In genomic region chr1:236994450-236994849, GRCh38 we compare ENCODE assay signal across 3 cellular contexts.
TF ChIP-seq lines count a peak whose summit lies in the region.

No MANE protein-coding gene starts in this region.

TF ChIP-seq in HepG2, 621 proteins besides CTCF, POLR2A, EP300 and RAD21:
- TF ChIP-seq MNT (IDR thresholded peaks at IDR 0.05) (peak; percentile 57; the same call in 1 of the 2 replicates), THAP11 (CRISPR knock-in tag; IDR thresholded peaks at IDR 0.05) (no peak)
TF ChIP-seq in HepG2: peak in this region for 1.

TF ChIP-seq in GM12891, 5 proteins besides CTCF, POLR2A, EP300 and RAD21:
- no peak for TF ChIP-seq PAX5 (IDR thresholded peaks at IDR 0.05; ENCODE audit: insufficient read depth, low read length, severe bottlenecking)
- no peak for TF ChIP-seq SPI1 (IDR thresholded peaks at IDR 0.05; ENCODE audit: low read depth, low read length)
- no peak for TF ChIP-seq TAF1 (IDR thresholded peaks at IDR 0.05; ENCODE audit: low read depth, low read length)
- TF ChIP-seq POU2F2 (IDR thresholded peaks at IDR 0.05; ENCODE audit: low read depth, low read length) = no peak
- TF ChIP-seq POLR2AphosphoS5 (IDR thresholded peaks at IDR 0.05; ENCODE audit: low read depth, low read length) = no peak
TF ChIP-seq in GM12891: peak in this region for 0.

TF ChIP-seq in HEK293, 187 proteins besides CTCF, POLR2A, EP300 and RAD21:
- TF ChIP-seq ZSCAN4 (tag by site-specific recombination; IDR thresholded peaks at IDR 0.05) = peak; percentile 66
- TF ChIP-seq ZNF654 (tag by site-specific recombination; IDR thresholded peaks at IDR 0.05; ENCODE audit: low read depth) = no peak
- no peak for TF ChIP-seq ZNF223 (tag by site-specific recombination; IDR thresholded peaks at IDR 0.05)
- TF ChIP-seq ZBTB1 (tag by site-specific recombination; IDR thresholded peaks at IDR 0.05) = no peak
- TF ChIP-seq ZNF155 (tag by site-specific recombination; IDR thresholded peaks at IDR 0.05) = no peak
TF ChIP-seq in HEK293: peak in this region for 1.
